ENCODE assay signal across 8 cellular contexts in the genomic region with DNA sequence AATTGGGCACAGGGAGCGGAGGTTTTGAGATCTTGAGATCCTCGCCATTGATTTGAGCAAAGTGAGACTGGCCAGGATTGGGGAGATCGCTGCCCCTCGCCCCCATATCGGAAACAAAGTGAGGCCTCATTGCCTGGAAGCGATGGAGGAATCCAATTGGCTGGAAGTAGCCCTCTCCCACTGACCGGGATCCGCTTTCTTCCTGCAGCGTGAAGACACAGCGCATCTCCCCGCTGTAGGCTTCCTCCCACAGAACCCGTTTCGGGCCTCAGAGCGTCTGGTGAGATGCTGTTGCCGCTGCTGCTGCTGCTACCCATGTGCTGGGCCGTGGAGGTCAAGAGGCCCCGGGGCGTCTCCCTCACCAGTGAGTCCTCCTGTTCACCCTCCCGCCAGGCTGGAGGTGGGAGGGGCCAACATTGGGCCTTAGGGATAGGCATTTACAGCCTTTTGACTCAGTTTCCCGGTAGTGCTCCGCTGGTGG. TPM values are rescaled to one million over a fixed set of nuclear protein-coding genes. Genes with fewer than 3 reads are reported as not detected.
DNase-seq lines count a peak whose midpoint lies in the region; ATAC-seq and TF ChIP-seq lines count a peak whose summit lies in the region.

No MANE protein-coding gene starts in this region.

- peak overlapping the region; percentile 94 for H3K4me2 ChIP-seq in H9 (ENCODE audit: insufficient read depth, insufficient read length, low read length)

- H3K23me2 ChIP-seq in H9 (ENCODE audit: insufficient read length, low read depth, low read length, poor library complexity, severe bottlenecking), result peaks cover 9% of the 10 kb centered on the region

- peak overlapping the region; percentile 59 for H3K4me3 ChIP-seq in AG09309 (ENCODE audit: control insufficient read depth, low read depth, low read length)
- H3K4me3 ChIP-seq in iPS-11a (ENCODE audit: low read depth, low read length), result peak overlapping the region; percentile 99

- H2BK15ac ChIP-seq in H9 (ENCODE audit: low read depth, low read length), result no peak overlapping the region; the same call in 1 of the 2 replicates

- peak overlapping the region; percentile 80 for H4K5ac ChIP-seq in H9 (ENCODE audit: insufficient read length, low read depth, low read length)

- H3K56ac ChIP-seq in H9 (ENCODE audit: insufficient read length, low read depth, low read length), result no peak overlapping the region

- peak overlapping the region; percentile 98 to 100 (median 100) for H3K27ac Mint-ChIP-seq in H9
- peak overlapping the region; percentile 99 for H3K27ac Mint-ChIP-seq in activated T-helper 17 cell treated with anti-CD3 and anti-CD28 coated beads, Interleukin-2, amount 50 U/mL, for 72 hours
- peak overlapping the region; percentile 94 for H3K27ac Mint-ChIP-seq in stimulated activated memory B cell treated with anti-CD40 and anti-IgM and Interleukin-4, amounts not matched to agents 10 μg/mL and 1 μg/mL and 100 μg/mL, for 72 hours

- no peak overlapping the region for H2AFZ ChIP-seq in H9 (ENCODE audit: low read length)

- H4K8ac ChIP-seq in H9 (replicated peaks; ENCODE audit: insufficient read length, low read depth, low read length), result no peak overlapping the region

- no peaks in the 10 kb centered on the region for H3K27me3 ChIP-seq in H9 (ENCODE audit: insufficient read depth, low read length)

- peaks cover 27 to 46% (median 46%) of the 10 kb centered on the region in 3 experiments for H3K36me3 Mint-ChIP-seq in H9 (ENCODE audit: insufficient read depth in 1 of 3, low read depth in 3 of 3)
- H3K36me3 Mint-ChIP-seq in activated T-helper 17 cell treated with anti-CD3 and anti-CD28 coated beads, Interleukin-2, amount 50 U/mL, for 72 hours (ENCODE audit: low read depth), result peaks cover 58% of the 10 kb centered on the region
- H3K36me3 Mint-ChIP-seq in stimulated activated memory B cell treated with anti-CD40 and anti-IgM and Interleukin-4, amounts not matched to agents 10 μg/mL and 1 μg/mL and 100 μg/mL, for 72 hours, result peaks cover 32% of the 10 kb centered on the region

- peak overlapping the region; percentile 96 for H3K9ac ChIP-seq in H9 (ENCODE audit: extremely low read depth, insufficient read length, low read length)

- peaks cover 4% of the 10 kb centered on the region; the same call in 1 of the 2 replicates for H3K79me2 ChIP-seq in H9 (ENCODE audit: insufficient read depth, low read length)

- H2BK5ac ChIP-seq in H9 (ENCODE audit: insufficient read length, low read length), result peak overlapping the region; percentile 43

- DNase-seq in AG09309 (ENCODE audit: low read depth), result no peak
- DNase-seq in H9, result no peak
- DNase-seq in HuH-7 (ENCODE audit: low spot score), result no peak

- H3K79me1 ChIP-seq in H9 (ENCODE audit: insufficient read depth, low read depth, low read length, poor library complexity, severe bottlenecking), result peaks cover 7% of the 10 kb centered on the region

- H2BK20ac ChIP-seq in H9 (ENCODE audit: low read depth, low read length, poor library complexity, severe bottlenecking), result no peak overlapping the region

- H3K4me3 Mint-ChIP-seq in H9, result peak overlapping the region; percentile 98 to 100
- H3K4me3 Mint-ChIP-seq in activated T-helper 17 cell treated with anti-CD3 and anti-CD28 coated beads, Interleukin-2, amount 50 U/mL, for 72 hours, result peak overlapping the region; percentile 99
- H3K4me3 Mint-ChIP-seq in stimulated activated memory B cell treated with anti-CD40 and anti-IgM and Interleukin-4, amounts not matched to agents 10 μg/mL and 1 μg/mL and 100 μg/mL, for 72 hours, result peak overlapping the region; percentile 96

- peaks cover 2% of the 10 kb centered on the region; the same call in 1 of the 2 replicates for H3K27me3 Mint-ChIP-seq in H9 (ENCODE audit: low read depth)
- H3K27me3 Mint-ChIP-seq in activated T-helper 17 cell treated with anti-CD3 and anti-CD28 coated beads, Interleukin-2, amount 50 U/mL, for 72 hours, result no peaks in the 10 kb centered on the region
- H3K27me3 Mint-ChIP-seq in stimulated activated memory B cell treated with anti-CD40 and anti-IgM and Interleukin-4, amounts not matched to agents 10 μg/mL and 1 μg/mL and 100 μg/mL, for 72 hours, result no peaks in the 10 kb centered on the region

- no peak overlapping the region for H3K23ac ChIP-seq in H9 (ENCODE audit: insufficient read length, low read depth, low read length)

- H4K20me1 ChIP-seq in H9 (ENCODE audit: control insufficient read depth, insufficient read depth, insufficient read length), result no peaks in the 10 kb centered on the region

- H2BK120ac ChIP-seq in H9 (ENCODE audit: low read depth, low read length, poor library complexity, severe bottlenecking), result no peak overlapping the region

- peak overlapping the region; percentile 80 for H3K18ac ChIP-seq in H9 (ENCODE audit: insufficient read length, low read depth, low read length)

- peak overlapping the region; percentile 68 for H3T11ph ChIP-seq in H9 (ENCODE audit: low read length)

- H3K27ac ChIP-seq in H9 (ENCODE audit: insufficient read length, low read depth, low read length), result no peak overlapping the region

- no peaks in the 10 kb centered on the region for H3K9me3 Mint-ChIP-seq in H9
- H3K9me3 Mint-ChIP-seq in activated T-helper 17 cell treated with anti-CD3 and anti-CD28 coated beads, Interleukin-2, amount 50 U/mL, for 72 hours, result no peaks in the 10 kb centered on the region
- no peaks in the 10 kb centered on the region for H3K9me3 Mint-ChIP-seq in stimulated activated memory B cell treated with anti-CD40 and anti-IgM and Interleukin-4, amounts not matched to agents 10 μg/mL and 1 μg/mL and 100 μg/mL, for 72 hours

- H3K4me1 Mint-ChIP-seq in H9, result peaks cover 10 to 17% of the 10 kb centered on the region in 2 experiments
- H3K4me1 Mint-ChIP-seq in activated T-helper 17 cell treated with anti-CD3 and anti-CD28 coated beads, Interleukin-2, amount 50 U/mL, for 72 hours, result no peaks in the 10 kb centered on the region
- H3K4me1 Mint-ChIP-seq in stimulated activated memory B cell treated with anti-CD40 and anti-IgM and Interleukin-4, amounts not matched to agents 10 μg/mL and 1 μg/mL and 100 μg/mL, for 72 hours, result peaks cover 39% of the 10 kb centered on the region

- no peak for TF ChIP-seq CTCF in AG09309 (IDR thresholded peaks at IDR 0.05; ENCODE audit: control insufficient read depth, insufficient read depth, low read depth, low read length, missing control alignments)
- TF ChIP-seq CTCF in H9 (conservative IDR thresholded peaks at IDR 0.05), result no peak

- no peak overlapping the region; the same call in 1 of the 2 replicates for H3K4ac ChIP-seq in H9 (ENCODE audit: low read depth, low read length)

- H3K4me1 ChIP-seq in H9 (ENCODE audit: insufficient read depth, low read length), result peaks cover 3% of the 10 kb centered on the region; the same call in 1 of the 2 replicates

- no peak overlapping the region for H2BK12ac ChIP-seq in H9 (ENCODE audit: insufficient read length, low read depth, low read length)

- no peak overlapping the region for H2AK5ac ChIP-seq in H9 (ENCODE audit: insufficient read length, low read length)

- no peak for ATAC-seq in activated T-helper 17 cell treated with anti-CD3 and anti-CD28 coated beads, Interleukin-2, amount 50 U/mL, for 72 hours (replicated peaks)
- ATAC-seq in stimulated activated memory B cell treated with anti-CD40 and anti-IgM and Interleukin-4, amounts not matched to agents 10 μg/mL and 1 μg/mL and 100 μg/mL, for 72 hours, result no peak
- no peak for ATAC-seq in GM21526 (IDR thresholded peaks at IDR 0.05; ENCODE audit: low FRiP score, unreplicated experiment)
- ATAC-seq in GM18873 (IDR thresholded peaks at IDR 0.05; ENCODE audit: low FRiP score, unreplicated experiment), result no peak

- WGBS in H9 (ENCODE audit: extremely low coverage, insufficient read length, low lambda C conversion rate), result no CpG with 5 or more reads among the region's 21 CpGs

- peak overlapping the region; percentile 94 for H3K14ac ChIP-seq in H9 (ENCODE audit: insufficient read depth, low read length)

- no peaks in the 10 kb centered on the region for H3K9me3 ChIP-seq in H9 (ENCODE audit: control insufficient read depth, low read depth, low read length)

- no peak overlapping the region for H4K91ac ChIP-seq in H9 (ENCODE audit: insufficient read length, low read depth, low read length)

RNA-seq across cellular contexts. Expression of a gene that starts 0.4 kb away (rescaled TPM):
- total RNA-seq in H9 (2021), result 431 and 437 TPM in 2 replicates
- 100 to 1,000 TPM; 281 to 300 TPM for total RNA-seq in activated T-helper 17 cell treated with anti-CD3 and anti-CD28 coated beads, Interleukin-2, amount 50 U/mL, for 72 hours

RNA-seq across cellular contexts. Expression of a gene that starts 1.0 kb away (rescaled TPM):
- 2.2 and 2.5 TPM in 2 replicates for total RNA-seq in H9 (2021)
- total RNA-seq in activated T-helper 17 cell treated with anti-CD3 and anti-CD28 coated beads, Interleukin-2, amount 50 U/mL, for 72 hours, result under 1 TPM; 0.15 to 0.42 TPM

RNA-seq across cellular contexts. Expression of a gene that starts 16.8 kb away (rescaled TPM):
- total RNA-seq in H9 (2021), result 58.5 and 65.9 TPM in 2 replicates
- under 1 TPM in 1 of 2 donors, not detected in 1; 0.50 TPM for total RNA-seq in activated T-helper 17 cell treated with anti-CD3 and anti-CD28 coated beads, Interleukin-2, amount 50 U/mL, for 72 hours

RNA-seq across cellular contexts. Expression of a gene that starts 45.0 kb away (rescaled TPM):
- 1.2 and 1.4 TPM in 2 replicates for total RNA-seq in H9 (2021)
- total RNA-seq in activated T-helper 17 cell treated with anti-CD3 and anti-CD28 coated beads, Interleukin-2, amount 50 U/mL, for 72 hours, result under 1 TPM in 1 of 2 donors, not detected in 1; 0.45 TPM

RNA-seq across cellular contexts. Expression of a gene that starts 51.8 kb away (rescaled TPM):
- 8.9 and 9.3 TPM in 2 replicates for total RNA-seq in H9 (2021)
- 10 to 100 TPM in 1 of 2 donors, 1 to 10 TPM in 1; 6.7 to 22.6 TPM for total RNA-seq in activated T-helper 17 cell treated with anti-CD3 and anti-CD28 coated beads, Interleukin-2, amount 50 U/mL, for 72 hours

Comparison
In these comparisons a context has a peak if more than half of its experiments do, and no peak if none do; other contexts are left out.
1. RNA of a gene that starts 16.8 kb away (total RNA-seq): 58.5 to 65.9 TPM in H9; 0.50 TPM in activated T-helper 17 cell treated with anti-CD3 and anti-CD28 coated beads, Interleukin-2, amount 50 U/mL, for 72 hours; every median in the first group is over 10 times any median in the second.
2. Peak in every context shown above with its lines, with median percentiles within 50 percentile points of each other: H3K27ac Mint-ChIP-seq and H3K4me3 Mint-ChIP-seq.